Comparison of ENCODE assay signal across 1 cellular context in the genomic region with DNA sequence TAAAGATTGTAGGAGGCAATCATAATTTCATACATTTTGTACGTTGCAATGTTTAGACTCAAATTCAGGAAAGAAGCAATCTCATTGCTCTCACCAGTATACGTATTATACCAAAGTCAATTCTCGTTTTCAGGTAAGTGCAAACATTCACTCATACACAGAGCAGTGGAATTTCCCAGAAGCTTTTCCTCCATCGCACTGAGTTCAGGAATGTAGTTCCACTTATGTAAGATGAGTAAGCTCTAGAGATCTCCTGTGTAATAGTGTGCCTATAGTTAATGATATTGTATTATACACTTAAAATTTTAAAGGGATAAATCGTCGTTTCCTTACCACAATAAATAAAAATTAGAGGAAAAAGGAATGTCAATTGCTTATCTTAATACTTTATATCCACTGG.
TF ChIP-seq lines count a peak whose summit lies in the region.

No MANE protein-coding gene starts in this region.

TF ChIP-seq in SK-N-SH, 30 proteins besides CTCF, POLR2A, EP300 and RAD21 (continued from another document):
- TF ChIP-seq, protein P1, sequence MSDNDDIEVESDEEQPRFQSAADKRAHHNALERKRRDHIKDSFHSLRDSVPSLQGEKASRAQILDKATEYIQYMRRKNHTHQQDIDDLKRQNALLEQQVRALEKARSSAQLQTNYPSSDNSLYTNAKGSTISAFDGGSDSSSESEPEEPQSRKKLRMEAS (IDR thresholded peaks at IDR 0.05; ENCODE audit: low read depth): no peak
- no peak for TF ChIP-seq NRF1 (IDR thresholded peaks at IDR 0.05; ENCODE audit: low read depth, low read length)
